In the genomic region with DNA sequence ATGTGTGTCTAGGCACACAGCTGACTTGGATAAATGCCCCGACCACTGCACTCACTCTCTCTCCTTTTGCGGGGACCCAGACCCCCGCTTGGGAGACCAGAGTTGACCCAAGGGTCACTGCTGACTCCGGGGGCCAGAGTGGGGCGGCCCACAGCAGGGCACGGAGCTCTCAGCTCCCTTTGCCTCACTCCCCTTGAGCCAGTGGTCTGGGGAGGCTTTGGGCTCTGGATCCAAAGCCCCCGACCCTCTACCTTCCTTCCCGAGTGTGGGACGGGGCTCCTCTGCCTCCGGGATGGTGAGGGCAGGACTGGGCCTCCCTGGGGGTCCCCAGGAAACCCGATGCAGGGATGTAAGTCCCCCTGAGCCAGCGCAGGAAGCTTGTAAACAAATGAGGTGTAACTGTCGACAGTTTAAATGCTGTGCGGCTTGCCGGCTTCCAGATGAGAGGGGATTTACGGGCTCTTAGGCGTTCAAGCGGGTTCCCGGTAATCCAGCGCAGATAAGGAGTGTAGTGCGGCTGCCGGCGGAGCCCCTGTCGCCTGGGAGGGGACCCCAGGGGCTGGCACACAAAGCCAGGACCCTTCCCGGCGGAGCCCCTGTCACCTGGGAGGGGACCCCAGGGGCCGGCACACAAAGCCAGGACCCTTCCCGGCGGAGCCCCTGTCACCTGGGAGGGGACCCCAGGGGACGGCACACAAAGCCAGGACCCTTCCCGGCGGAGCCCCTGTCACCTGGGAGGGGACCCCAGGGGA, we compare ENCODE assay signal across 17 cellular contexts. TPM values are rescaled to one million over a fixed set of nuclear protein-coding genes. Genes with fewer than 3 reads are reported as not detected.
DNase-seq lines count a peak whose midpoint lies in the region; ATAC-seq and TF ChIP-seq lines count a peak whose summit lies in the region.
"Had no signal": no experiment of that assay in that cellular context is flagged by ENCODE, and none has a peak within 500 bp of the region (broad histone marks: within the 10 kb centered on the region; RNA-seq: fewer than 3 reads in every experiment).

No MANE protein-coding gene starts in this region.

- H3K4me1 Mint-ChIP-seq in chondrocyte (ENCODE audit: low read depth): no peaks in the 10 kb centered on the region
- peaks cover 16% of the 10 kb centered on the region for H3K4me1 Mint-ChIP-seq in activated CD8-positive, alpha-beta T cell treated with anti-CD3 and anti-CD28 coated beads, Interleukin-2, amount 10 ng/mL, durations not matched to agents 7 days and 5 days (ENCODE audit: low read depth)
- peaks cover 9 to 18% (median 15%) of the 10 kb centered on the region in 4 donors for H3K4me1 Mint-ChIP-seq in naive thymus-derived CD8-positive, alpha-beta T cell

- DNase-seq in activated CD4-positive, CD25-positive, alpha-beta regulatory T cell treated with anti-CD3 and anti-CD28 coated beads, Interleukin-2, amount 50 U/mL, for 72 hours: peak; percentile 9
- peak; percentile 18 for DNase-seq in DMS79 (lab: John Stamatoyannopoulos, UW)
- DNase-seq in chondrocyte (ENCODE audit: low spot score): peak; percentile 72
- DNase-seq in sciatic nerve (ENCODE audit: low spot score): peak; percentile 54
- DNase-seq in activated CD8-positive, alpha-beta T cell treated with anti-CD3 and anti-CD28 coated beads, Interleukin-2, amount 10 ng/mL, durations not matched to agents 7 days and 5 days: no peak
- DNase-seq in NCI-H510A (lab: John Stamatoyannopoulos, UW): no peak
- DNase-seq in naive thymus-derived CD8-positive, alpha-beta T cell: no peak
- DNase-seq: DND-41, GDM1, GM23248, MM.1S, NCI-H2029, NCI-H524 treated with DMSO at 0.1 percent for 48 hours, PC-3 had no signal

- intact Hi-C loops in sciatic nerve (cut with DNase I): no loop called here

- H3K4me3 Mint-ChIP-seq in chondrocyte (ENCODE audit: unreplicated experiment): no peak overlapping the region
- no peak overlapping the region for H3K4me3 Mint-ChIP-seq in activated CD8-positive, alpha-beta T cell treated with anti-CD3 and anti-CD28 coated beads, Interleukin-2, amount 10 ng/mL, durations not matched to agents 7 days and 5 days
- no peak overlapping the region for H3K4me3 Mint-ChIP-seq in naive thymus-derived CD8-positive, alpha-beta T cell
- H3K4me3 Mint-ChIP-seq: CD4-positive, alpha-beta T cell had no signal

- peaks cover 9% of the 10 kb centered on the region for H3K27me3 Mint-ChIP-seq in chondrocyte (ENCODE audit: low read depth)
- no peaks in the 10 kb centered on the region for H3K27me3 Mint-ChIP-seq in activated CD8-positive, alpha-beta T cell treated with anti-CD3 and anti-CD28 coated beads, Interleukin-2, amount 10 ng/mL, durations not matched to agents 7 days and 5 days (ENCODE audit: low read depth)
- peaks cover 0 to 6% (median 0%) of the 10 kb centered on the region in 5 donors for H3K27me3 Mint-ChIP-seq in naive thymus-derived CD8-positive, alpha-beta T cell
- H3K27me3 Mint-ChIP-seq: CD4-positive, alpha-beta T cell had no signal

- TF ChIP-seq CTCF in chondrocyte (IDR thresholded peaks at IDR 0.05): no peak

- no peaks in the 10 kb centered on the region for H3K9me3 Mint-ChIP-seq in chondrocyte (ENCODE audit: low read depth)
- H3K9me3 Mint-ChIP-seq in activated CD8-positive, alpha-beta T cell treated with anti-CD3 and anti-CD28 coated beads, Interleukin-2, amount 10 ng/mL, durations not matched to agents 7 days and 5 days (ENCODE audit: insufficient read depth): no peaks in the 10 kb centered on the region
- H3K9me3 Mint-ChIP-seq in naive thymus-derived CD8-positive, alpha-beta T cell: no peaks in the 10 kb centered on the region
- H3K9me3 Mint-ChIP-seq: CD4-positive, alpha-beta T cell had no signal

- no peak overlapping the region for H3K27ac Mint-ChIP-seq in chondrocyte (ENCODE audit: unreplicated experiment)
- no peak overlapping the region for H3K27ac Mint-ChIP-seq in activated CD8-positive, alpha-beta T cell treated with anti-CD3 and anti-CD28 coated beads, Interleukin-2, amount 10 ng/mL, durations not matched to agents 7 days and 5 days
- H3K27ac Mint-ChIP-seq in naive thymus-derived CD8-positive, alpha-beta T cell: no peak overlapping the region
- H3K27ac Mint-ChIP-seq: CD4-positive, alpha-beta T cell had no signal

- CTCF ChIA-PET in activated CD8-positive, alpha-beta T cell treated with anti-CD3 and anti-CD28 coated beads, Interleukin-2, amount 10 ng/mL, durations not matched to agents 7 days and 5 days (lab: Charles Lee): no interaction called here

- H3K36me3 Mint-ChIP-seq in chondrocyte (ENCODE audit: low read depth): no peaks in the 10 kb centered on the region
- H3K36me3 Mint-ChIP-seq in activated CD8-positive, alpha-beta T cell treated with anti-CD3 and anti-CD28 coated beads, Interleukin-2, amount 10 ng/mL, durations not matched to agents 7 days and 5 days (ENCODE audit: low read depth): no peaks in the 10 kb centered on the region
- H3K36me3 Mint-ChIP-seq in naive thymus-derived CD8-positive, alpha-beta T cell: no peaks in the 10 kb centered on the region

- POLR2A ChIA-PET in activated CD8-positive, alpha-beta T cell treated with anti-CD3 and anti-CD28 coated beads, Interleukin-2, amount 10 ng/mL, durations not matched to agents 7 days and 5 days (lab: Charles Lee): interaction anchor here (0.8 kb wide), 1 partner anchor 82 kb away, joined by 3 read pairs; no protein-coding TSS in a partner anchor
- POLR2A ChIA-PET in naive thymus-derived CD8-positive, alpha-beta T cell (lab: Charles Lee): no interaction called here

- ATAC-seq in activated CD4-positive, CD25-positive, alpha-beta regulatory T cell treated with anti-CD3 and anti-CD28 coated beads, Interleukin-2, amount 50 U/mL, for 24 hours: no peak
- no peak for ATAC-seq in sciatic nerve
- ATAC-seq in activated CD8-positive, alpha-beta T cell treated with anti-CD3 and anti-CD28 coated beads, Interleukin-2, amount 10 ng/mL, durations not matched to agents 7 days and 5 days: no peak
- ATAC-seq in naive thymus-derived CD8-positive, alpha-beta T cell: no peak
- ATAC-seq: PC-3 had no signal

RNA-seq across cellular contexts. Expression of gene ACTRT2, which starts 7.4 kb away (rescaled TPM):
- total RNA-seq in chondrocyte: not detected in 3 replicates
- total RNA-seq in sciatic nerve: not detected
- not detected for total RNA-seq in activated CD8-positive, alpha-beta T cell treated with anti-CD3 and anti-CD28 coated beads, Interleukin-2, amount 10 ng/mL, durations not matched to agents 7 days and 5 days
- not detected for total RNA-seq in naive thymus-derived CD8-positive, alpha-beta T cell
- not detected for polyA plus RNA-seq in naive thymus-derived CD8-positive, alpha-beta T cell
- total RNA-seq: A673; CD4-positive, alpha-beta T cell; GM23248; PC-3 had no signal
- polyA plus RNA-seq: GM23248 had no signal

RNA-seq across cellular contexts. Expression of gene PRDM16, which starts 40.3 kb away (rescaled TPM):
- 10.4 to 19.0 TPM (median 18.3 TPM) in 3 replicates for total RNA-seq in chondrocyte
- 31.3 TPM for total RNA-seq in sciatic nerve
- total RNA-seq in activated CD8-positive, alpha-beta T cell treated with anti-CD3 and anti-CD28 coated beads, Interleukin-2, amount 10 ng/mL, durations not matched to agents 7 days and 5 days: under 1 TPM; 0.18 to 0.21 TPM
- total RNA-seq in naive thymus-derived CD8-positive, alpha-beta T cell: not detected
- polyA plus RNA-seq in naive thymus-derived CD8-positive, alpha-beta T cell: not detected
- total RNA-seq: CD4-positive, alpha-beta T cell; GM23248 had no signal

Comparison
In these comparisons a context has a peak if more than half of its experiments do, and no peak if none do; other contexts are left out.
1. DNase-seq: peak in activated CD4-positive, CD25-positive, alpha-beta regulatory T cell treated with anti-CD3 and anti-CD28 coated beads, Interleukin-2, amount 50 U/mL, for 72 hours (single experiment), DMS79 (single experiment), chondrocyte (single experiment) and sciatic nerve (single experiment); none in activated CD8-positive, alpha-beta T cell treated with anti-CD3 and anti-CD28 coated beads, Interleukin-2, amount 10 ng/mL, durations not matched to agents 7 days and 5 days (single experiment), NCI-H510A (single experiment) and naive thymus-derived CD8-positive, alpha-beta T cell (0 of 10).